Comparison of ENCODE assay signal across 8 cellular contexts in the genomic region with DNA sequence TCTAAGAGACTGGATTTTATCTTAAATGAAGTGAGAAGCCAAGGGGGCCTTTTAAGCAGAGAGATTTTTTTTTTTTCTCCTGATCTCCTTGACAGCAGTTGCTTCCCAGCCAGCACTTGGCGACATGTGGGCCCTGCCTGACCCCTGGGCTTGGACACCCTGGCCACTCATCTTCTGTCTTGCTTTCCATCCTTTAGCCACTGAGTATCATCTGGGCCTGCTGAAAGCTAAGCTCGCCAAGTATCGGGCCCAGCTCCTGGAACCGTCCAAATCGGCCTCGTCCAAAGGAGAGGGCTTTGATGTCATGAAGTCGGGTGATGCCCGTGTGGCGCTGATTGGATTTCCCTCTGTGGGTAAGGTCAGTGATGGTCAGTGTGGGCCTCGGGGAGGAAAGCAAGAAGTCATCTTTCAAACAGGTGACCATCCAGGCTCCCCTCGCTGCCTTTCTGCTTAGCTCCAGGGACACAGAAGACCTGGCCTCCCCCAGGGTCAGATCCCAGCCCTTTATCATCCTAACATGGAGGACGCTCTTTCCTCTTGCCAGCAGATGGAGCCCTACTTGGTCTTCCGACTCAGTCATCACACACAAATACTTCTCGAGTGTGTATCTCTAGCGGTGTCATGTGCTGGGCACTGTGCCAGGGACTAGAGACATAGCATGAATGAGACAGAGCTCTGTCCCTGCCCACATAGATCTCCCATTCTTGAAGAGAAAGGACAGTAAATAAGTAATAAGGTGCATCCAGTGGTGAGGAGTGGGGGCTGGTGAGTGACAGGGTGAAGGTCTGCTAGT. TPM values are rescaled to one million over a fixed set of nuclear protein-coding genes. Genes with fewer than 3 reads are reported as not detected.
DNase-seq lines count a peak whose midpoint lies in the region; ATAC-seq and TF ChIP-seq lines count a peak whose summit lies in the region.

No MANE protein-coding gene starts in this region.

- no peaks in the 10 kb centered on the region for H3K4me1 ChIP-seq in colonic mucosa

- no peak for ATAC-seq in omental fat pad (ENCODE audit: low FRiP score)

- no peak overlapping the region for H3K27ac ChIP-seq in colonic mucosa

- intact Hi-C loops in colonic mucosa (cut with DNase I): no loop called here

- no peak overlapping the region for H3K4me3 ChIP-seq in colonic mucosa

- no peak overlapping the region for H3K9ac ChIP-seq in colonic mucosa (ENCODE audit: low read depth in 2 of 2, low read length in 2 of 2)

- DNase-seq in SKM-1 (lab: John Stamatoyannopoulos, UW; ENCODE audit: unreplicated experiment) (peak; percentile 35), SKM-1 treated with dmso at 0.1 percent for 144 hours (lab: John Stamatoyannopoulos, UW; ENCODE audit: unreplicated experiment) (no peak), NCI-H1694 (lab: John Stamatoyannopoulos, UW) (peak; percentile 26), cerebellar cortex (ENCODE audit: low spot score) (peak; percentile 50), myocyte (ENCODE audit: low read depth) (peak; percentile 68), GOT3 (lab: John Stamatoyannopoulos, UW) (no peak), omental fat pad (ENCODE audit: low spot score) (no peak), colonic mucosa (no peak)

- H3K9me3 ChIP-seq in colonic mucosa: no peaks in the 10 kb centered on the region

- H3K36me3 ChIP-seq in colonic mucosa: peaks cover 4% of the 10 kb centered on the region

- TF ChIP-seq CTCF in omental fat pad (IDR thresholded peaks at IDR 0.05): no peak
- no peak for TF ChIP-seq CTCF in colonic mucosa (IDR thresholded peaks at IDR 0.05)

- no peaks in the 10 kb centered on the region for H3K27me3 ChIP-seq in colonic mucosa

RNA-seq across cellular contexts. Expression of a gene that starts 6.1 kb away (rescaled TPM):
- total RNA-seq in myocyte (52.3 and 67.2 TPM in 2 replicates), omental fat pad (10 to 100 TPM; 31.6 to 38.1 (median 37.3) TPM), colonic mucosa (10 to 100 TPM; 25.6 to 36.9 TPM)
- 38.3 TPM for polyA plus RNA-seq in myocyte (2012)

RNA-seq across cellular contexts. Expression of a gene that starts 14.7 kb away (rescaled TPM):
- total RNA-seq in myocyte: 0.03 and 0.57 TPM in 2 replicates
- 0.30 TPM for polyA plus RNA-seq in myocyte (2012)
- 1 to 10 TPM in 3 of 4 donors, under 1 TPM in 1; 0.31 to 3.9 (median 2.0) TPM for total RNA-seq in omental fat pad
- 1 to 10 TPM; 1.1 to 1.4 TPM for total RNA-seq in colonic mucosa

RNA-seq across cellular contexts. Expression of a gene that starts 54.6 kb away (rescaled TPM):
- 13.2 and 13.9 TPM in 2 replicates for total RNA-seq in myocyte
- polyA plus RNA-seq in myocyte (2012): 9.4 TPM
- total RNA-seq in omental fat pad: 10 to 100 TPM in 3 of 4 donors, 1 to 10 TPM in 1; 9.8 to 20.2 (median 10.5) TPM
- 1 to 10 TPM; 5.2 to 8.0 TPM for total RNA-seq in colonic mucosa

RNA-seq across cellular contexts. Expression of a gene that starts 54.8 kb away (rescaled TPM):
- total RNA-seq in myocyte (21.8 and 29.9 TPM in 2 replicates), omental fat pad (10 to 100 TPM in 2 of 4 donors, 1 to 10 TPM in 2; 9.5 to 18.4 (median 13.1) TPM), colonic mucosa (10 to 100 TPM; 23.5 to 44.5 TPM)
- 29.2 TPM for polyA plus RNA-seq in myocyte (2012)

Comparison
In these comparisons a context has a peak if more than half of its experiments do, and no peak if none do; other contexts are left out.
1. DNase-seq: peak in SKM-1 (single experiment), NCI-H1694 (single experiment), cerebellar cortex (single experiment) and myocyte (single experiment); none in SKM-1 treated with dmso at 0.1 percent for 144 hours (single experiment), GOT3 (single experiment), omental fat pad (single experiment) and colonic mucosa (single experiment).